8 cellular contexts compared by ENCODE assay signal in genomic region chr6:113858067-113858604, GRCh38. TPM values are rescaled to one million over a fixed set of nuclear protein-coding genes. Genes with fewer than 3 reads are reported as not detected.
DNase-seq lines count a peak whose midpoint lies in the region; ATAC-seq and TF ChIP-seq lines count a peak whose summit lies in the region.

No MANE protein-coding gene starts in this region.

- H3K36me3 ChIP-seq in HEK293 (ENCODE audit: control insufficient read depth in 2 of 2, insufficient read depth in 1 of 2, low read length in 2 of 2): peaks cover 0 to 20% of the 10 kb centered on the region in 2 experiments; a peak in 2 of 3 replicates
- no peaks in the 10 kb centered on the region for H3K36me3 ChIP-seq in OCI-LY7 (ENCODE audit: insufficient read depth, low read length)
- H3K36me3 ChIP-seq in thyroid gland: no peaks in the 10 kb centered on the region

- H3K9me3 Mint-ChIP-seq in CD4-positive, alpha-beta T cell: no peaks in the 10 kb centered on the region

- H4K20me1 ChIP-seq in OCI-LY7 (ENCODE audit: insufficient read depth, low read length): peaks cover 6% of the 10 kb centered on the region; the same call in 1 of the 2 replicates

- H3K27ac ChIP-seq in CD4-positive, alpha-beta T cell (ENCODE audit: low read depth, low read length): no peak overlapping the region
- H3K27ac ChIP-seq in HEK293 (ENCODE audit: extremely low read depth, low read depth, low read length) (peak overlapping the region; percentile 99), OCI-LY7 (ENCODE audit: low read depth, low read length, poor library complexity, severe bottlenecking) (no peak overlapping the region), thyroid gland (peak overlapping the region; percentile 85 to 95 (median 93))

- intact Hi-C loops in CD4-positive, alpha-beta T cell (cut with DNase I, micrococcal nuclease): loop anchor here (1.0 to 10.0 kb wide), 5 partner anchors 551 to 1678 kb away; no protein-coding TSS in a partner anchor
- intact Hi-C loops in OCI-LY7 (cut with micrococcal nuclease; ENCODE audit: unreplicated experiment): loop anchor here (1.0 to 10.0 kb wide), 4 partner anchors 51 to 1078 kb away; no protein-coding TSS in a partner anchor
- intact Hi-C loops in lower leg skin (cut with DNase I; ENCODE audit: low total_unique reads): loop anchor here (10.0 kb wide), 1 partner anchor 223 kb away; no protein-coding TSS in a partner anchor
- intact Hi-C loops in thyroid gland (cut with DNase I): loop anchor here (5.0 kb wide), 1 partner anchor 551 kb away; no protein-coding TSS in a partner anchor

- H3K36me3 Mint-ChIP-seq in CD4-positive, alpha-beta T cell (ENCODE audit: low read depth): no peaks in the 10 kb centered on the region

- POLR2A ChIA-PET in CD4-positive, alpha-beta T cell (lab: Charles Lee): no interaction called here
- POLR2A ChIA-PET in HEK293 (lab: Yijun Ruan, JAX): interaction anchor here (0.6 to 2.9 kb wide), 26 partner anchors 11 to 1295 kb away, joined by 3 to 19 read pairs (median 4); no protein-coding TSS in a partner anchor
- POLR2A ChIA-PET in OCI-LY7 (lab: Charles Lee): interaction anchor here (0.6 to 1.0 kb wide), 2 partner anchors 26 to 910 kb away, joined by 3 read pairs; no protein-coding TSS in a partner anchor

- H3K4me3 ChIP-seq in HEK293 (ENCODE audit: low read depth, low read length) (peak overlapping the region; percentile 66), OCI-LY7 (ENCODE audit: low read depth, low read length, poor library complexity, severe bottlenecking) (peak overlapping the region; percentile 65), lower leg skin (ENCODE audit: low read depth, poor library complexity, severe bottlenecking) (peak overlapping the region; percentile 78), thyroid gland (replicated peaks in 1 of 3) (peak overlapping the region; percentile 54 to 91 (median 82))

- WGBS in lower leg skin, 2 donors: 1% methylated on average over 25 of the region's 25 CpGs
- WGBS in thyroid gland, 2 donors: 0 to 1% methylated on average over 22 to 25 of the region's 25 CpGs

- H3K27ac Mint-ChIP-seq in CD4-positive, alpha-beta T cell: no peak overlapping the region

- TF ChIP-seq POLR2A in lower leg skin (IDR thresholded peaks at IDR 0.05): no peak
- no peak for TF ChIP-seq POLR2A in thyroid gland (IDR thresholded peaks at IDR 0.05)

- BruUV-seq in OCI-LY7 (replicated peaks; lab: Mats Ljungman, UMichigan): no TSS peak

- H3K9me2 ChIP-seq in OCI-LY7 (ENCODE audit: insufficient read depth, low read length): no peaks in the 10 kb centered on the region

- peak overlapping the region; percentile 68; the same call in 1 of the 2 replicates for H2AFZ ChIP-seq in OCI-LY7 (ENCODE audit: low read length)

- H3K4me1 Mint-ChIP-seq in CD4-positive, alpha-beta T cell (ENCODE audit: low read depth): peaks cover 5% of the 10 kb centered on the region

- DNase-seq in CD4-positive, alpha-beta T cell: no peak
- DNase-seq in OCI-LY7 (ENCODE audit: low spot score) (no peak), dermis blood vessel endothelial cell (peak; percentile 65), lower leg skin (ENCODE audit: low spot score in 2 of 2) (peak; percentile 39 to 91), thyroid gland (peak; percentile 49 to 53)

- CTCF ChIA-PET in CD4-positive, alpha-beta T cell (lab: Charles Lee): interaction anchor here (1.2 kb wide), 1 partner anchor 1677 kb away, joined by 4 read pairs; no protein-coding TSS in a partner anchor
- CTCF ChIA-PET in HEK293 (lab: Yijun Ruan, JAX) (interaction anchor here (0.5 to 3.6 kb wide), 46 partner anchors 8 to 1881 kb away, joined by 3 to 29 read pairs (median 4); no protein-coding TSS in a partner anchor), OCI-LY7 (lab: Charles Lee; ENCODE audit: unreplicated experiment) (no interaction called here)

- peaks cover 61% of the 10 kb centered on the region for H3K27me3 ChIP-seq in CD4-positive, alpha-beta T cell (ENCODE audit: control insufficient read depth, insufficient read depth, low read length)
- H3K27me3 ChIP-seq in thyroid gland: no peaks in the 10 kb centered on the region

- no peaks in the 10 kb centered on the region for H3K79me2 ChIP-seq in OCI-LY7 (ENCODE audit: insufficient read depth, low read depth, low read length)

- no peaks in the 10 kb centered on the region for H3K9me3 ChIP-seq in CD4-positive, alpha-beta T cell (ENCODE audit: control insufficient read depth, low read length)
- H3K9me3 ChIP-seq in HEK293 (ENCODE audit: control insufficient read depth, insufficient read depth, low read depth, low read length): no peaks in the 10 kb centered on the region
- H3K9me3 ChIP-seq in OCI-LY7 (ENCODE audit: low read length): no peaks in the 10 kb centered on the region
- no peaks in the 10 kb centered on the region for H3K9me3 ChIP-seq in thyroid gland

- no peak for ATAC-seq in CD4-positive, alpha-beta T cell (ENCODE audit: poor library complexity)
- no peak for ATAC-seq in HG03442 (IDR thresholded peaks at IDR 0.05; ENCODE audit: unreplicated experiment)
- ATAC-seq in GM19395 (IDR thresholded peaks at IDR 0.05; ENCODE audit: unreplicated experiment): no peak

- peak overlapping the region; percentile 82 for H3K4me3 Mint-ChIP-seq in CD4-positive, alpha-beta T cell

- peaks cover 46% of the 10 kb centered on the region for H3K27me3 Mint-ChIP-seq in CD4-positive, alpha-beta T cell

- no peaks in the 10 kb centered on the region for H3K4me1 ChIP-seq in HEK293 (ENCODE audit: control insufficient read depth, insufficient read depth, low read length)
- peaks cover 30% of the 10 kb centered on the region for H3K4me1 ChIP-seq in OCI-LY7 (ENCODE audit: insufficient read depth, low read length, poor library complexity, severe bottlenecking)
- peaks cover 0 to 5% of the 10 kb centered on the region in 2 donors for H3K4me1 ChIP-seq in thyroid gland

- TF ChIP-seq CTCF in CD4-positive, alpha-beta T cell (IDR thresholded peaks at IDR 0.05): no peak
- TF ChIP-seq CTCF in HEK293 (tag by site-specific recombination; IDR thresholded peaks at IDR 0.05) (no peak; the same call in 1 of the 2 replicates), OCI-LY7 (conservative IDR thresholded peaks at IDR 0.05; ENCODE audit: low read length) (no peak), lower leg skin (IDR thresholded peaks at IDR 0.05) (no peak), thyroid gland (IDR thresholded peaks at IDR 0.05) (no peak)

- H3K4me2 ChIP-seq in OCI-LY7 (ENCODE audit: low read length): peak overlapping the region; percentile 83

TF ChIP-seq in HEK293, 187 proteins besides CTCF, POLR2A, EP300 and RAD21 (continues in another document):
- TF ChIP-seq ZNF366 (tag by site-specific recombination; conservative IDR thresholded peaks at IDR 0.05) (peak; percentile 32; the same call in 1 of the 2 replicates), TCF7L2 (IDR thresholded peaks at IDR 0.05; ENCODE audit: borderline replicate concordance, low read depth, low read length) (no peak), PRDM1 (tag by site-specific recombination; IDR thresholded peaks at IDR 0.05) (peak; percentile 91), ZNF169 (tag by site-specific recombination; IDR thresholded peaks at IDR 0.05) (no peak), GLIS2 (tag by site-specific recombination; IDR thresholded peaks at IDR 0.05) (peak; percentile 76; the same call in 1 of the 2 replicates), ZNF175 (tag by site-specific recombination; IDR thresholded peaks at IDR 0.05) (no peak), ZNF600 (tag by site-specific recombination; IDR thresholded peaks at IDR 0.05) (peak; percentile 10), HIC1 (tag by site-specific recombination; IDR thresholded peaks at IDR 0.05) (peak; percentile 20; the same call in 1 of the 2 replicates), PATZ1 (tag by site-specific recombination; IDR thresholded peaks at IDR 0.05) (peak; percentile 96), ZNF132 (tag by site-specific recombination; IDR thresholded peaks at IDR 0.05; ENCODE audit: borderline replicate concordance) (no peak), SP2 (tag by site-specific recombination; IDR thresholded peaks at IDR 0.05) (peak; percentile 13; the same call in 1 of the 2 replicates), ZNF585B (tag by site-specific recombination; IDR thresholded peaks at IDR 0.05) (no peak)

RNA-seq across cellular contexts. Expression of gene MARCKS, which starts 1.0 kb away (rescaled TPM):
- total RNA-seq in CD4-positive, alpha-beta T cell: under 1 TPM; 0.63 to 0.70 TPM
- total RNA-seq in OCI-LY7 (2014; rRNA removed; shearing (Covaris generic)): 0.03 TPM in 1 of 2 replicates, not detected in the other
- total RNA-seq in OCI-LY7 (2022) (3.9 TPM in 2 replicates), dermis blood vessel endothelial cell (311 and 333 TPM in 2 replicates), lower leg skin (100 to 1,000 TPM in 1 of 4 donors, 10 to 100 TPM in 3; 48.6 to 130 (median 66.2) TPM), thyroid gland (10 to 100 TPM; 35.8 to 51.8 (median 43.0) TPM)

Comparison
In these comparisons a context has a peak if more than half of its experiments do, and no peak if none do; other contexts are left out.
1. DNase-seq: peak in dermis blood vessel endothelial cell (single experiment), lower leg skin (2 of 2) and thyroid gland (2 of 2); none in CD4-positive, alpha-beta T cell (0 of 10) and OCI-LY7 (single experiment).
2. H3K27ac ChIP-seq: peak in HEK293 (single experiment) and thyroid gland (3 of 3); none in CD4-positive, alpha-beta T cell (single experiment) and OCI-LY7 (single experiment).
3. RNA of gene MARCKS, which starts 1.0 kb away (total RNA-seq): 311 to 333 TPM in dermis blood vessel endothelial cell, 48.6 to 130 TPM in lower leg skin and 35.8 to 51.8 TPM in thyroid gland; 0.03 to 3.9 TPM in OCI-LY7 and 0.63 to 0.70 TPM in CD4-positive, alpha-beta T cell; every median in the first group is over 4 times any median in the second.
4. Peak in every context shown above with its lines, with median percentiles within 50 percentile points of each other: H3K4me3 ChIP-seq.